Comparison of ENCODE assay signal across 16 cellular contexts in genomic region chr2:224084266-224084892, GRCh38. TPM values are rescaled to one million over a fixed set of nuclear protein-coding genes. Genes with fewer than 3 reads are reported as not detected.
DNase-seq lines count a peak whose midpoint lies in the region; ATAC-seq and TF ChIP-seq lines count a peak whose summit lies in the region.
"Had no signal": no experiment of that assay in that cellular context is flagged by ENCODE, and none has a peak within 500 bp of the region (broad histone marks: within the 10 kb centered on the region; RNA-seq: fewer than 3 reads in every experiment).

No MANE protein-coding gene starts in this region.

- no peaks in the 10 kb centered on the region for H3K4me1 Mint-ChIP-seq in natural killer cell treated with Interleukin-12 subunit alpha and Interleukin-12 subunit beta and Interleukin-15 and Interleukin-18, amount 100 ng/mL, for 72 hours (ENCODE audit: low read depth in 2 of 2)
- H3K4me1 Mint-ChIP-seq: activated naive CD4-positive, alpha-beta T cell treated with anti-CD3 and anti-CD28 coated beads, Interleukin-2, amount 50 U/mL, for 24 hours; naive thymus-derived CD8-positive, alpha-beta T cell had no signal

- H3K4me2 ChIP-seq in GM23248 (ENCODE audit: unreplicated experiment) = no peak overlapping the region

- peaks cover 4 to 20% of the 10 kb centered on the region in 2 donors for H3K27me3 Mint-ChIP-seq in natural killer cell treated with Interleukin-12 subunit alpha and Interleukin-12 subunit beta and Interleukin-15 and Interleukin-18, amount 100 ng/mL, for 72 hours
- H3K27me3 Mint-ChIP-seq: activated naive CD4-positive, alpha-beta T cell treated with anti-CD3 and anti-CD28 coated beads, Interleukin-2, amount 50 U/mL, for 24 hours had no signal

- H3K9me3 ChIP-seq in GM23248 (ENCODE audit: low read depth) = no peaks in the 10 kb centered on the region
- H3K9me3 ChIP-seq: body of pancreas had no signal

- H3K4me3 Mint-ChIP-seq in natural killer cell treated with Interleukin-12 subunit alpha and Interleukin-12 subunit beta and Interleukin-15 and Interleukin-18, amount 100 ng/mL, for 72 hours = no peak overlapping the region
- H3K4me3 Mint-ChIP-seq: activated naive CD4-positive, alpha-beta T cell treated with anti-CD3 and anti-CD28 coated beads, Interleukin-2, amount 50 U/mL, for 24 hours; dendritic cell treated with granulocyte-macrophage colony-stimulating factor and Interleukin-4, amounts not matched to agents 40 ng/mL and 50 ng/mL, for 4 days; naive thymus-derived CD8-positive, alpha-beta T cell had no signal

- H3K27ac Mint-ChIP-seq in natural killer cell treated with Interleukin-12 subunit alpha and Interleukin-12 subunit beta and Interleukin-15 and Interleukin-18, amount 100 ng/mL, for 72 hours = no peak overlapping the region
- H3K27ac Mint-ChIP-seq: activated naive CD4-positive, alpha-beta T cell treated with anti-CD3 and anti-CD28 coated beads, Interleukin-2, amount 50 U/mL, for 24 hours; dendritic cell treated with granulocyte-macrophage colony-stimulating factor and Interleukin-4, amounts not matched to agents 40 ng/mL and 50 ng/mL, for 4 days had no signal

- POLR2A ChIA-PET in RWPE1 (lab: Yijun Ruan, JAX; ENCODE audit: low non-redundant PET) = no interaction called here

- H3K4me1 ChIP-seq in GM23248 (ENCODE audit: insufficient read depth) = peaks cover 35% of the 10 kb centered on the region
- H3K4me1 ChIP-seq: body of pancreas had no signal

- H3K79me2 ChIP-seq in GM23248 (ENCODE audit: insufficient read depth) = no peaks in the 10 kb centered on the region

- in situ Hi-C loops in GM23248 (cut with MboI) = no loop called here

- H3K9ac ChIP-seq in GM23248 = peak overlapping the region; percentile 57; the same call in 1 of the 2 replicates

- H2AFZ ChIP-seq in GM23248 = no peak overlapping the region

- H3K4me3 ChIP-seq in GM23248 (no peak overlapping the region), fibroblast of the aortic adventitia (ENCODE audit: low read depth, low read length) (no peak overlapping the region)
- H3K4me3 ChIP-seq: body of pancreas, lung had no signal

- intact Hi-C loops in sciatic nerve (cut with DNase I) = no loop called here

- H3K36me3 Mint-ChIP-seq in natural killer cell treated with Interleukin-12 subunit alpha and Interleukin-12 subunit beta and Interleukin-15 and Interleukin-18, amount 100 ng/mL, for 72 hours = no peaks in the 10 kb centered on the region
- H3K36me3 Mint-ChIP-seq: activated naive CD4-positive, alpha-beta T cell treated with anti-CD3 and anti-CD28 coated beads, Interleukin-2, amount 50 U/mL, for 24 hours; naive thymus-derived CD8-positive, alpha-beta T cell had no signal

- peak; percentile 70 for ATAC-seq in sciatic nerve
- no peak for ATAC-seq in natural killer cell treated with Interleukin-12 subunit alpha and Interleukin-12 subunit beta and Interleukin-15 and Interleukin-18, amount 100 ng/mL, for 72 hours
- ATAC-seq: body of pancreas; naive thymus-derived CD8-positive, alpha-beta T cell had no signal

- DNase-seq in GM23248 = no peak
- DNase-seq in RWPE1 (ENCODE audit: low spot score) = no peak
- DNase-seq in fibroblast of the aortic adventitia (ENCODE audit: low read depth) = peak; percentile 59
- DNase-seq in sciatic nerve (ENCODE audit: low spot score) = no peak
- no peak for DNase-seq in HT-29 (ENCODE audit: low spot score)
- no peak for DNase-seq in NCI-H2029 (lab: John Stamatoyannopoulos, UW)
- no peak for DNase-seq in natural killer cell treated with Interleukin-12 subunit alpha and Interleukin-12 subunit beta and Interleukin-15 and Interleukin-18, amount 100 ng/mL, for 72 hours (ENCODE audit: low spot score)
- DNase-seq in GDM1 (lab: John Stamatoyannopoulos, UW) = no peak
- DNase-seq: body of pancreas; COR-L47; naive thymus-derived CD8-positive, alpha-beta T cell; NCI-H2081; NCI-H524 treated with DMSO at 0.1 percent for 48 hours had no signal

- H3K9me3 Mint-ChIP-seq in natural killer cell treated with Interleukin-12 subunit alpha and Interleukin-12 subunit beta and Interleukin-15 and Interleukin-18, amount 100 ng/mL, for 72 hours = no peaks in the 10 kb centered on the region
- H3K9me3 Mint-ChIP-seq: activated naive CD4-positive, alpha-beta T cell treated with anti-CD3 and anti-CD28 coated beads, Interleukin-2, amount 50 U/mL, for 24 hours; dendritic cell treated with granulocyte-macrophage colony-stimulating factor and Interleukin-4, amounts not matched to agents 40 ng/mL and 50 ng/mL, for 4 days had no signal

- TF ChIP-seq CTCF in RWPE1 (conservative IDR thresholded peaks at IDR 0.05; ENCODE audit: low read depth) (no peak), fibroblast of the aortic adventitia (IDR thresholded peaks at IDR 0.05; ENCODE audit: insufficient read depth, low read length) (no peak)

- H3K27me3 ChIP-seq in GM23248 (replicated peaks; ENCODE audit: insufficient read depth) = no peaks in the 10 kb centered on the region
- H3K27me3 ChIP-seq: body of pancreas had no signal

- H3K27ac ChIP-seq in GM23248 (peak overlapping the region; percentile 90), RWPE1 (peak overlapping the region; percentile 57; the same call in 1 of the 2 replicates)
- H3K27ac ChIP-seq: body of pancreas had no signal

- no peaks in the 10 kb centered on the region for H4K20me1 ChIP-seq in GM23248 (ENCODE audit: insufficient read depth)

- H3F3A ChIP-seq in GM23248 (ENCODE audit: insufficient read depth) = peaks cover 37% of the 10 kb centered on the region

- CTCF ChIA-PET in RWPE1 (lab: Yijun Ruan, JAX) = no interaction called here

- WGBS in GM23248 (ENCODE audit: low coverage in 1 of 2, low lambda C conversion rate in 2 of 2, missing lambda C conversion rate in 2 of 2), 2 experiments = 99 to 100% methylated on average over 3 of the region's 3 CpGs

- H3K36me3 ChIP-seq in GM23248 (ENCODE audit: low read depth) = no peaks in the 10 kb centered on the region

- H3K9me2 ChIP-seq in GM23248 (ENCODE audit: insufficient read depth) = no peaks in the 10 kb centered on the region

RNA-seq across cellular contexts. Expression of gene SERPINE2, which starts 45.3 kb away (rescaled TPM):
- 1,671 and 1,864 TPM in 2 replicates for total RNA-seq in GM23248 (2014; rRNA removed; shearing (Covaris generic))
- 5,355 and 5,534 TPM in 2 replicates for polyA plus RNA-seq in GM23248 (2016; fragmentation: Nextera tagmentation; extraction: Ambion mirVana)
- total RNA-seq in fibroblast of the aortic adventitia (ENCODE audit: low replicate concordance) (252 and 1,159 TPM in 2 replicates), sciatic nerve (61.3 TPM)
- total RNA-seq in HT-29 (2014; rRNA removed; shearing (Covaris generic)) = 1.9 and 5.6 TPM in 2 replicates
- total RNA-seq in natural killer cell treated with Interleukin-12 subunit alpha and Interleukin-12 subunit beta and Interleukin-15 and Interleukin-18, amount 100 ng/mL, for 72 hours = 1 to 10 TPM; 1.2 to 2.6 TPM
